In the genomic region with DNA sequence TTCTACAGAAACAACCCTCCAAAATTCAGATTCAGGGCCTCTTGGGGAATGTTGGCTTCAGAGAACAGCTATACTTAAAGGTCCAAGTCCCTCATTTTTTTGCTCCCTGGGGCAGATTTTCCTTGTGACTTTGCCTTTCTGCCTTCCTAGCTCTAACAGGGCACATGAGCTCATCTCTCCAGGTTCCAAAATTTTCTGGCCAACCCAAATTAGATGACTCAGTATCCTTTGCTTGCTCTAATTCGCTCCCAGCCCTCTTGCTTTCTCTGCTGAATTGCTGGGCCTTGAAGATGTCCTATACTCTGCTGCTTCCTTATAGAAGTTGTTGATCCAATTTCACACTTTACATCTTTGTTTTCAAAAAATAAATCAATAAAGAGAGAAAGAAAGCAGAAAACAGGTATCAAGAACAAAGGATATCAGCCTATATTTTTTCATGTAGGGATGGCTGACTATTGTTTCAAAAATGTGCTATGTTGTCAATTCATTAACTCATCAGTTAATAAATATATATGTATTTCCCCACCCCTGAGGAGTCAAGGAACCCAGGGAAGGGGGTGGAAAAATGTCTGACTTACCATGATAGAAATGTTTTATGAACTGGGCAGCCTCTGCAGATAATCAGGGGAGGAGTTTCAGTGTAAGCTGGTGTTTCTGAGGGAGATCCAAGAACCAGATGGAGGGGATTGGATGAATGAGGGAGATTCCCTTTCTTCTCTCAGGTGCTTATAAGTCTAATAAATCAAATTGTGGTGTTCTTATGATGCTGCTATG, we compare ENCODE assay signal across 23 cellular contexts. TPM values are rescaled to one million over a fixed set of nuclear protein-coding genes. Genes with fewer than 3 reads are reported as not detected.
A peak's percentile ranks its signal among the peaks of the same experiment; 100 is the strongest.
DNase-seq lines count a peak whose midpoint lies in the region; ATAC-seq lines count a peak whose summit lies in the region.
"Had no signal": no experiment of that assay in that cellular context is flagged by ENCODE, and none has a peak within 500 bp of the region (broad histone marks: within the 10 kb centered on the region; RNA-seq: fewer than 3 reads in every experiment).

No MANE protein-coding gene starts in this region.

- DNase-seq in ACHN (peak; percentile 19), GM23248 (peak; percentile 89), adipocyte (ENCODE audit: low read depth) (peak; percentile 27), glomerular visceral epithelial cell (ENCODE audit: extremely low spot score) (peak; percentile 33), NCI-H2227 (lab: John Stamatoyannopoulos, UW; ENCODE audit: unreplicated experiment) (no peak), NCI-H146 (lab: John Stamatoyannopoulos, UW) (no peak), Ammon's horn (ENCODE audit: low spot score) (no peak), right cardiac atrium (no peak)
- DNase-seq: activated CD4-positive, alpha-beta memory T cell treated with anti-CD3 and anti-CD28 coated beads for 36 hours; activated gamma-delta T cell treated with Interleukin-2 at 50 U/mL for 16 hours; Calu3; naive B cell; NCI-H510A treated with DMSO at 0.1 percent for 48 hours; nucleus accumbens; stimulated activated CD8-positive, alpha-beta memory T cell treated with anti-CD3 and anti-CD28 coated beads, Interleukin-4, amount 100 ng/mL, for 48 hours; upper lobe of left lung; WERI-Rb-1 had no signal

- peak overlapping the region; percentile 65 for H2AFZ ChIP-seq in GM23248

- H3K4me3 ChIP-seq in GM23248 (0 out of 2 replicates have a peak overlapping the region, but pooled peaks have one; percentile 13), adipocyte (ENCODE audit: low read length) (no peak overlapping the region), right cardiac atrium (ENCODE audit: low read length) (no peak overlapping the region)
- H3K4me3 ChIP-seq: SJSA1, upper lobe of left lung had no signal

- WGBS in GM23248 (ENCODE audit: low coverage in 1 of 2, low lambda C conversion rate in 2 of 2, missing lambda C conversion rate in 2 of 2), 2 experiments: 6% methylated on average over 1 of the region's 1 CpG
- 82% methylated on average over 1 of the region's 1 CpG for WGBS in right cardiac atrium

- H3K9me3 ChIP-seq in GM23248 (ENCODE audit: low read depth) (no peaks in the 10 kb centered on the region), adipocyte (ENCODE audit: control insufficient read depth, low read length) (no peaks in the 10 kb centered on the region), right cardiac atrium (ENCODE audit: control insufficient read depth, low read length) (no peaks in the 10 kb centered on the region)
- H3K9me3 ChIP-seq: SJSA1, upper lobe of left lung had no signal

- H3K36me3 ChIP-seq in GM23248 (ENCODE audit: low read depth): no peaks in the 10 kb centered on the region
- H3K36me3 ChIP-seq in adipocyte (ENCODE audit: control insufficient read depth, insufficient read depth, low read length, severe bottlenecking): no peaks in the 10 kb centered on the region
- H3K36me3 ChIP-seq: SJSA1, upper lobe of left lung, WERI-Rb-1 had no signal

- H3K9me2 ChIP-seq in GM23248 (ENCODE audit: insufficient read depth): no peaks in the 10 kb centered on the region

- H3K79me2 ChIP-seq in GM23248 (ENCODE audit: insufficient read depth): no peaks in the 10 kb centered on the region

- in situ Hi-C loops in ACHN (cut with HindIII; ENCODE audit: low pct_ligation_motif_present, low pct_unique_long_range_greater_than_20kb, low sequenced_read_pairs) (no loop called here), GM23248 (cut with MboI) (no loop called here)

- no peak for ATAC-seq in right cardiac atrium

- H3K9ac ChIP-seq in GM23248 (peak overlapping the region; percentile 73), adipocyte (ENCODE audit: low read length) (no peak overlapping the region)

- intact Hi-C loops in right cardiac atrium (cut with DNase I): no loop called here

- peak overlapping the region; percentile 21 for H3K4me2 ChIP-seq in GM23248 (ENCODE audit: unreplicated experiment)

- H3K4me1 ChIP-seq in GM23248 (ENCODE audit: insufficient read depth) (peaks cover 18% of the 10 kb centered on the region), adipocyte (ENCODE audit: control insufficient read depth, insufficient read depth, low read length) (peaks cover 14% of the 10 kb centered on the region), right cardiac atrium (ENCODE audit: control insufficient read depth, insufficient read depth, low read length) (no peaks in the 10 kb centered on the region)
- H3K4me1 ChIP-seq: SJSA1, upper lobe of left lung had no signal

- H3K27me3 ChIP-seq in GM23248 (replicated peaks; ENCODE audit: insufficient read depth) (no peaks in the 10 kb centered on the region), adipocyte (replicated peaks; ENCODE audit: control insufficient read depth, insufficient read depth, low read length) (no peaks in the 10 kb centered on the region), right cardiac atrium (ENCODE audit: control insufficient read depth, insufficient read depth) (no peaks in the 10 kb centered on the region)
- H3K27me3 ChIP-seq: SJSA1, upper lobe of left lung had no signal

- H4K20me1 ChIP-seq in GM23248 (ENCODE audit: insufficient read depth): no peaks in the 10 kb centered on the region

- peaks cover 26% of the 10 kb centered on the region for H3F3A ChIP-seq in GM23248 (ENCODE audit: insufficient read depth)

- peak overlapping the region; percentile 96 for H3K27ac ChIP-seq in GM23248
- H3K27ac ChIP-seq in right cardiac atrium (ENCODE audit: low read length): no peak overlapping the region
- H3K27ac ChIP-seq: C4-2B, SJSA1, upper lobe of left lung, WERI-Rb-1 had no signal

RNA-seq across cellular contexts. Expression of a gene that starts 1.0 kb away (rescaled TPM):
- not detected in 2 replicates for total RNA-seq in GM23248 (2014; rRNA removed; shearing (Covaris generic))
- polyA plus RNA-seq in GM23248 (2016; fragmentation: Nextera tagmentation; extraction: Ambion mirVana): not detected in 2 replicates
- total RNA-seq in right cardiac atrium: not detected
- polyA plus RNA-seq in right cardiac atrium: not detected
- total RNA-seq: A172; activated CD4-positive, alpha-beta memory T cell treated with anti-CD3 and anti-CD28 coated beads for 36 hours; Calu3; H4; kidney epithelial cell; SJSA1; upper lobe of left lung had no signal
- polyA plus RNA-seq: adipose tissue had no signal

RNA-seq across cellular contexts. Expression of a gene that starts 5.7 kb away (rescaled TPM):
- 0.76 TPM in 1 of 2 replicates, not detected in the other for total RNA-seq in GM23248 (2014; rRNA removed; shearing (Covaris generic))
- not detected in 2 replicates for polyA plus RNA-seq in GM23248 (2016; fragmentation: Nextera tagmentation; extraction: Ambion mirVana)
- not detected for total RNA-seq in right cardiac atrium
- polyA plus RNA-seq in right cardiac atrium: not detected
- total RNA-seq: A172; activated CD4-positive, alpha-beta memory T cell treated with anti-CD3 and anti-CD28 coated beads for 36 hours; Calu3; H4; kidney epithelial cell; SJSA1; upper lobe of left lung had no signal
- polyA plus RNA-seq: adipose tissue had no signal

RNA-seq across cellular contexts. Expression of a gene that starts 10.7 kb away (rescaled TPM):
- total RNA-seq in GM23248 (2014; rRNA removed; shearing (Covaris generic)): not detected in 2 replicates
- polyA plus RNA-seq in GM23248 (2016; fragmentation: Nextera tagmentation; extraction: Ambion mirVana) (not detected in 2 replicates), right cardiac atrium (not detected)
- not detected for total RNA-seq in right cardiac atrium
- total RNA-seq: A172; activated CD4-positive, alpha-beta memory T cell treated with anti-CD3 and anti-CD28 coated beads for 36 hours; Calu3; H4; kidney epithelial cell; SJSA1; upper lobe of left lung had no signal
- polyA plus RNA-seq: adipose tissue had no signal

RNA-seq across cellular contexts. Expression of a gene that starts 11.0 kb away (rescaled TPM):
- total RNA-seq in GM23248 (2014; rRNA removed; shearing (Covaris generic)): not detected in 2 replicates
- polyA plus RNA-seq in GM23248 (2016; fragmentation: Nextera tagmentation; extraction: Ambion mirVana) (not detected in 2 replicates), right cardiac atrium (not detected)
- not detected for total RNA-seq in right cardiac atrium
- total RNA-seq: A172; activated CD4-positive, alpha-beta memory T cell treated with anti-CD3 and anti-CD28 coated beads for 36 hours; Calu3; H4; kidney epithelial cell; SJSA1; upper lobe of left lung had no signal
- polyA plus RNA-seq: adipose tissue had no signal

RNA-seq across cellular contexts. Expression of a gene that starts 18.5 kb away (rescaled TPM):
- total RNA-seq in GM23248 (2014; rRNA removed; shearing (Covaris generic)): not detected in 2 replicates
- not detected in 2 replicates for polyA plus RNA-seq in GM23248 (2016; fragmentation: Nextera tagmentation; extraction: Ambion mirVana)
- total RNA-seq in right cardiac atrium: not detected
- not detected for polyA plus RNA-seq in right cardiac atrium
- total RNA-seq: A172; activated CD4-positive, alpha-beta memory T cell treated with anti-CD3 and anti-CD28 coated beads for 36 hours; Calu3; H4; kidney epithelial cell; SJSA1; upper lobe of left lung had no signal
- polyA plus RNA-seq: adipose tissue had no signal

Comparison
In these comparisons a context has a peak if more than half of its experiments do, and no peak if none do; other contexts are left out.
1. DNase-seq: peak in ACHN (single experiment), GM23248 (single experiment), adipocyte (single experiment) and glomerular visceral epithelial cell (single experiment); none in NCI-H2227 (single experiment), NCI-H146 (single experiment), Ammon's horn (single experiment) and right cardiac atrium (0 of 3).